Comparison of ENCODE assay signal across 8 cellular contexts in the genomic region with DNA sequence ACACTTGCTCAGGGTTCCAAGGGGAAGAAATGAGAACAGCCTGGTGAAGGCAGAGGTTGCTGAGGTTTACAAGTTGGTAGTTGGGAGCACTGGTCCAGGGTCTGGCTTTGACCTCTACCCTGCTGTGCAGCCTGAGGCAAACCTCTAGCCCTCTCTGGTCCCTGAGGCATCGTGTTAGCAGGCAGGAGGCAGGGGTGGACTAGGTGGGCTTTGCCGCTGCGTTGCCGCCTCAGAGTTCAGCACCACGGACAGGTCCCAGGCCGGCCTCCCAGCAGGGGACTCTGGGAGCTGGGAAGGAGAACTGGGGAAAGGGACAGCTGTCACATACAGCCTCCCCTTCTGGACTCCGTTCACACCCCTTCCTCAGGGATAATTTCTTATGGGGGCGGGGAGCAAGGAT. TPM values are rescaled to one million over a fixed set of nuclear protein-coding genes. Genes with fewer than 3 reads are reported as not detected.
DNase-seq lines count a peak whose midpoint lies in the region; ATAC-seq, FAIRE-seq and TF ChIP-seq lines count a peak whose summit lies in the region.

No MANE protein-coding gene starts in this region.

- 6% methylated on average over 8 of the region's 8 CpGs for WGBS in liver

- no peaks in the 10 kb centered on the region for H3K36me3 ChIP-seq in DND-41 (ENCODE audit: insufficient read depth, low read length)
- H3K36me3 ChIP-seq in MG63, result no peaks in the 10 kb centered on the region
- no peaks in the 10 kb centered on the region for H3K36me3 ChIP-seq in liver (ENCODE audit: control insufficient read depth in 4 of 4, insufficient read depth in 3 of 4, low read depth in 1 of 4, low read length in 3 of 4)

- H3K4me1 ChIP-seq in DND-41 (ENCODE audit: insufficient read depth, low read length) (no peaks in the 10 kb centered on the region), liver (ENCODE audit: control insufficient read depth in 4 of 4, insufficient read depth in 4 of 4, low read length in 3 of 4) (no peaks in the 10 kb centered on the region)

- TF ChIP-seq CTCF in DND-41 (IDR thresholded peaks at IDR 0.05; ENCODE audit: borderline replicate concordance, extremely low read depth, low read length, poor library complexity, severe bottlenecking) (peak; percentile 14), liver (IDR thresholded peaks at IDR 0.05; ENCODE audit: low read depth, low read length, missing input control) (no peak)

- no peak overlapping the region for H3K4me3 ChIP-seq in DND-41 (ENCODE audit: low read depth in 1 of 2, low read length in 2 of 2)
- H3K4me3 ChIP-seq in MG63, result no peak overlapping the region
- no peak overlapping the region for H3K4me3 ChIP-seq in liver (ENCODE audit: low read depth in 1 of 3, low read length in 3 of 3)

- no peaks in the 10 kb centered on the region for H3K27me3 ChIP-seq in DND-41 (ENCODE audit: insufficient read depth, low read length, poor library complexity)
- H3K27me3 ChIP-seq in MG63, result peaks cover 94% of the 10 kb centered on the region
- peaks cover 0 to 5% (median 4%) of the 10 kb centered on the region in 4 donors for H3K27me3 ChIP-seq in liver (ENCODE audit: control insufficient read depth in 4 of 4, insufficient read depth in 4 of 4, low read length in 3 of 4)

- H2AFZ ChIP-seq in DND-41 (ENCODE audit: low read depth, low read length), result no peak overlapping the region

- DNase-seq in DND-41 (peak; percentile 83), MG63 (peak; percentile 62), amniotic epithelial cell (ENCODE audit: low read depth) (peak; percentile 43), pons (ENCODE audit: low spot score) (no peak), SW 1271 (lab: John Stamatoyannopoulos, UW) (no peak), RCC 7860 (ENCODE audit: low spot score) (no peak)
- no peak for DNase-seq in activated CD4-positive, CD25-positive, alpha-beta regulatory T cell (lab: John Stamatoyannopoulos, UW)

- TF ChIP-seq RAD21 in liver (IDR thresholded peaks at IDR 0.05), result no peak

- H3K4me2 ChIP-seq in DND-41 (ENCODE audit: insufficient read depth, low read length), result no peak overlapping the region

- H4K20me1 ChIP-seq in DND-41 (ENCODE audit: insufficient read depth, low read length), result peaks cover 8% of the 10 kb centered on the region; the same call in 1 of the 2 replicates

- no peaks in the 10 kb centered on the region for H3K79me2 ChIP-seq in DND-41 (ENCODE audit: insufficient read depth, low read length)

- no peak overlapping the region for H3K27ac ChIP-seq in DND-41 (ENCODE audit: low read length)
- H3K27ac ChIP-seq in liver (ENCODE audit: low read depth in 1 of 2, low read length in 2 of 2), result no peak overlapping the region

- H3K9ac ChIP-seq in DND-41 (ENCODE audit: low read depth, low read length), result no peak overlapping the region
- no peak overlapping the region for H3K9ac ChIP-seq in liver (ENCODE audit: low read depth in 1 of 2, low read length in 2 of 2)

- peak; percentile 99 for ATAC-seq in DND-41 (ENCODE audit: insufficient read depth, low read depth)

- no peaks in the 10 kb centered on the region for H3K9me3 ChIP-seq in DND-41 (ENCODE audit: insufficient read depth, low read length, severe bottlenecking)
- H3K9me3 ChIP-seq in MG63, result peaks cover 8% of the 10 kb centered on the region; the same call in 1 of the 2 replicates
- H3K9me3 ChIP-seq in liver (ENCODE audit: control insufficient read depth in 4 of 4, low read length in 3 of 4), result no peaks in the 10 kb centered on the region

- no peak for FAIRE-seq in RCC 7860 (lab: Jason Lieb, UNC)

TF ChIP-seq in liver, 16 proteins besides CTCF, POLR2A, EP300 and RAD21:
- TF ChIP-seq RXRA (IDR thresholded peaks at IDR 0.05), result no peak
- TF ChIP-seq, protein P1, sequence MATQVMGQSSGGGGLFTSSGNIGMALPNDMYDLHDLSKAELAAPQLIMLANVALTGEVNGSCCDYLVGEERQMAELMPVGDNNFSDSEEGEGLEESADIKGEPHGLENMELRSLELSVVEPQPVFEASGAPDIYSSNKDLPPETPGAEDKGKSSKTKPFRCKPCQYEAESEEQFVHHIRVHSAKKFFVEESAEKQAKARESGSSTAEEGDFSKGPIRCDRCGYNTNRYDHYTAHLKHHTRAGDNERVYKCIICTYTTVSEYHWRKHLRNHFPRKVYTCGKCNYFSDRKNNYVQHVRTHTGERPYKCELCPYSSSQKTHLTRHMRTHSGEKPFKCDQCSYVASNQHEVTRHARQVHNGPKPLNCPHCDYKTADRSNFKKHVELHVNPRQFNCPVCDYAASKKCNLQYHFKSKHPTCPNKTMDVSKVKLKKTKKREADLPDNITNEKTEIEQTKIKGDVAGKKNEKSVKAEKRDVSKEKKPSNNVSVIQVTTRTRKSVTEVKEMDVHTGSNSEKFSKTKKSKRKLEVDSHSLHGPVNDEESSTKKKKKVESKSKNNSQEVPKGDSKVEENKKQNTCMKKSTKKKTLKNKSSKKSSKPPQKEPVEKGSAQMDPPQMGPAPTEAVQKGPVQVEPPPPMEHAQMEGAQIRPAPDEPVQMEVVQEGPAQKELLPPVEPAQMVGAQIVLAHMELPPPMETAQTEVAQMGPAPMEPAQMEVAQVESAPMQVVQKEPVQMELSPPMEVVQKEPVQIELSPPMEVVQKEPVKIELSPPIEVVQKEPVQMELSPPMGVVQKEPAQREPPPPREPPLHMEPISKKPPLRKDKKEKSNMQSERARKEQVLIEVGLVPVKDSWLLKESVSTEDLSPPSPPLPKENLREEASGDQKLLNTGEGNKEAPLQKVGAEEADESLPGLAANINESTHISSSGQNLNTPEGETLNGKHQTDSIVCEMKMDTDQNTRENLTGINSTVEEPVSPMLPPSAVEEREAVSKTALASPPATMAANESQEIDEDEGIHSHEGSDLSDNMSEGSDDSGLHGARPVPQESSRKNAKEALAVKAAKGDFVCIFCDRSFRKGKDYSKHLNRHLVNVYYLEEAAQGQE (IDR thresholded peaks at IDR 0.05), result peak; percentile 98

RNA-seq across cellular contexts. Expression of a gene that starts 3.1 kb away (rescaled TPM):
- total RNA-seq in MG63 (2014; rRNA removed; shearing (Covaris generic); ENCODE audit: low replicate concordance), result 0.07 and 0.79 TPM in 2 replicates
- total RNA-seq in liver, result not detected
- under 1 TPM in 1 of 2 donors, not detected in 1; 0.06 TPM for polyA plus RNA-seq in liver

RNA-seq across cellular contexts. Expression of a gene that starts 11.7 kb away (rescaled TPM):
- total RNA-seq in MG63 (2014; rRNA removed; shearing (Covaris generic); ENCODE audit: low replicate concordance), result 46.4 and 63.1 TPM in 2 replicates
- total RNA-seq in liver, result 1 to 10 TPM; 3.4 to 4.4 TPM
- 1 to 10 TPM; 3.7 to 5.7 TPM for polyA plus RNA-seq in liver

RNA-seq across cellular contexts. Expression of a gene that starts 22.8 kb away (rescaled TPM):
- 64.9 and 144 TPM in 2 replicates for total RNA-seq in MG63 (2014; rRNA removed; shearing (Covaris generic); ENCODE audit: low replicate concordance)
- 10 to 100 TPM in 1 of 2 donors, 1 to 10 TPM in 1; 8.9 to 27.8 TPM for total RNA-seq in liver
- polyA plus RNA-seq in liver, result 10 to 100 TPM; 18.1 to 19.8 TPM

RNA-seq across cellular contexts. Expression of a gene that starts 22.9 kb away (rescaled TPM):
- total RNA-seq in MG63 (2014; rRNA removed; shearing (Covaris generic); ENCODE audit: low replicate concordance), result 16.5 and 37.4 TPM in 2 replicates
- 1 to 10 TPM; 7.6 to 7.8 TPM for total RNA-seq in liver
- polyA plus RNA-seq in liver, result 10 to 100 TPM; 10.9 to 13.5 TPM

RNA-seq across cellular contexts. Expression of a gene that starts 44.8 kb away (rescaled TPM):
- 2.1 TPM in 1 of 2 replicates, not detected in the other for total RNA-seq in MG63 (2014; rRNA removed; shearing (Covaris generic); ENCODE audit: low replicate concordance)
- under 1 TPM in 1 of 2 donors, not detected in 1; 0.08 TPM for total RNA-seq in liver
- polyA plus RNA-seq in liver, result under 1 TPM; 0.30 to 0.39 TPM

Comparison
In these comparisons a context has a peak if more than half of its experiments do, and no peak if none do; other contexts are left out.
1. DNase-seq: peak in DND-41 (single experiment), MG63 (single experiment) and amniotic epithelial cell (single experiment); none in activated CD4-positive, CD25-positive, alpha-beta regulatory T cell (0 of 4), pons (single experiment), SW 1271 (0 of 2) and RCC 7860 (single experiment).